ENCODE assay signal across 14 cellular contexts in the genomic region with DNA sequence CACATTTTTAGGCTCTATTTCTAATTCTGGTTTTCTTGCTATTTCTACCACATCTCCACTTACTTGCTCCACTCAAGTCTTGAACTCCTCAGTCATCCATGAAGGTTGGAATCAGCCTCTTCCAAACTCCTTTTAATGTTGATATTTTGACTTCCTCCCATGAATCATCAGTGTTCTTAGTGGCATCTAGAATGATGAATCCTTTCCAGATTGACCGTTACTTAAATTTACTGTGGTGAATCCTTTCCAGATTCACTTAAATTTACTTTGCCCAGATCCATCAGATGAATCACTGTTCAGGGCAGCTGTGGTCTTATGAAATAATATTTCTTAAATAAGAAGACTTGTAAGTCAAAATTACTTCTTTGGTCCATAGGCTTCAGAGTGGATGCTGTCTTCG. TPM values are rescaled to one million over a fixed set of nuclear protein-coding genes. Genes with fewer than 3 reads are reported as not detected.
DNase-seq lines count a peak whose midpoint lies in the region; ATAC-seq and TF ChIP-seq lines count a peak whose summit lies in the region.
"Had no signal": no experiment of that assay in that cellular context is flagged by ENCODE, and none has a peak within 500 bp of the region (broad histone marks: within the 10 kb centered on the region; RNA-seq: fewer than 3 reads in every experiment).

No MANE protein-coding gene starts in this region.

- no peaks in the 10 kb centered on the region for H3K4me1 ChIP-seq in endodermal cell (ENCODE audit: control insufficient read depth, insufficient read depth, low read length)
- H3K4me1 ChIP-seq in osteoblast (ENCODE audit: insufficient read depth, low read length), result peaks cover 39% of the 10 kb centered on the region

- H3K27me3 Mint-ChIP-seq in activated CD4-positive, alpha-beta T cell treated with anti-CD3 and anti-CD28 coated beads for 36 hours, result no peaks in the 10 kb centered on the region
- no peaks in the 10 kb centered on the region for H3K27me3 Mint-ChIP-seq in endodermal cell (ENCODE audit: insufficient read depth)
- H3K27me3 Mint-ChIP-seq: activated B cell treated with CpG ODN at 0.5 μM for 24 hours; activated naive CD8-positive, alpha-beta T cell treated with anti-CD3 and anti-CD28 coated beads, Interleukin-2, amount 10 ng/mL, durations not matched to agents 7 days and 5 days had no signal

- H3K36me3 ChIP-seq in endodermal cell (ENCODE audit: control insufficient read depth, insufficient read depth, low read length) (peaks cover 93% of the 10 kb centered on the region), osteoblast (ENCODE audit: insufficient read depth, low read length) (peaks cover 89% of the 10 kb centered on the region)

- CTCF ChIA-PET in activated CD4-positive, alpha-beta T cell treated with anti-CD3 and anti-CD28 coated beads for 36 hours (lab: Charles Lee), result interaction anchor here (1.3 kb wide), 1 partner anchor 80 kb away, joined by 3 read pairs; no protein-coding TSS in a partner anchor

- peaks cover 76% of the 10 kb centered on the region for H3K36me3 Mint-ChIP-seq in activated CD4-positive, alpha-beta T cell treated with anti-CD3 and anti-CD28 coated beads for 36 hours (ENCODE audit: low read depth)
- H3K36me3 Mint-ChIP-seq in endodermal cell (ENCODE audit: low read depth), result peaks cover 84% of the 10 kb centered on the region

- POLR2A ChIA-PET in activated CD4-positive, alpha-beta T cell treated with anti-CD3 and anti-CD28 coated beads for 36 hours (lab: Charles Lee), result no interaction called here

- peaks cover 32% of the 10 kb centered on the region for H3K4me1 Mint-ChIP-seq in activated CD4-positive, alpha-beta T cell treated with anti-CD3 and anti-CD28 coated beads for 36 hours
- peaks cover 11% of the 10 kb centered on the region for H3K4me1 Mint-ChIP-seq in endodermal cell

- no peak overlapping the region for H3K4me2 ChIP-seq in osteoblast (ENCODE audit: insufficient read depth, low read length)

- no peak overlapping the region for H3K4me3 Mint-ChIP-seq in activated CD4-positive, alpha-beta T cell treated with anti-CD3 and anti-CD28 coated beads for 36 hours
- no peak overlapping the region for H3K4me3 Mint-ChIP-seq in endodermal cell
- H3K4me3 Mint-ChIP-seq: activated B cell treated with CpG ODN at 0.5 μM for 24 hours; activated naive CD8-positive, alpha-beta T cell treated with anti-CD3 and anti-CD28 coated beads, Interleukin-2, amount 10 ng/mL, durations not matched to agents 7 days and 5 days had no signal

- H3K9me3 Mint-ChIP-seq in activated CD4-positive, alpha-beta T cell treated with anti-CD3 and anti-CD28 coated beads for 36 hours (ENCODE audit: low read depth), result no peaks in the 10 kb centered on the region
- H3K9me3 Mint-ChIP-seq in endodermal cell, result peaks cover 14% of the 10 kb centered on the region
- H3K9me3 Mint-ChIP-seq: activated B cell treated with CpG ODN at 0.5 μM for 24 hours; activated naive CD8-positive, alpha-beta T cell treated with anti-CD3 and anti-CD28 coated beads, Interleukin-2, amount 10 ng/mL, durations not matched to agents 7 days and 5 days had no signal

- no peak overlapping the region for H3K9ac ChIP-seq in endodermal cell (ENCODE audit: extremely low read depth, low read length, poor library complexity, severe bottlenecking)

- H4K20me1 ChIP-seq in osteoblast (ENCODE audit: insufficient read depth, low read length), result peaks cover 62% of the 10 kb centered on the region

- H3K27me3 ChIP-seq in endodermal cell (ENCODE audit: control insufficient read depth, insufficient read depth, low read length, poor library complexity, severe bottlenecking) (no peaks in the 10 kb centered on the region), osteoblast (ENCODE audit: insufficient read depth, low read length) (no peaks in the 10 kb centered on the region)
- H3K27me3 ChIP-seq: left lung had no signal

- no peak overlapping the region for H2AFZ ChIP-seq in osteoblast (ENCODE audit: low read length)

- H3K9me3 ChIP-seq in endodermal cell (ENCODE audit: control insufficient read depth, low read length), result peaks cover 35% of the 10 kb centered on the region
- no peaks in the 10 kb centered on the region for H3K9me3 ChIP-seq in osteoblast (ENCODE audit: low read depth, low read length)
- H3K9me3 ChIP-seq: left lung had no signal

- DNase-seq in activated CD4-positive, alpha-beta T cell treated with anti-CD3 and anti-CD28 coated beads for 36 hours, result no peak
- DNase-seq in activated CD4-positive, alpha-beta T cell treated with anti-CD3 and anti-CD28 coated beads for 48 hours, result no peak
- DNase-seq in RPMI7951 (ENCODE audit: low read depth) (peak; percentile 74), endodermal cell (no peak), osteoblast (ENCODE audit: insufficient read length, low spot score, missing footprints) (no peak), OCI-M2 (lab: John Stamatoyannopoulos, UW; ENCODE audit: unreplicated experiment) (no peak), NCI-H2171 treated with DMSO at 0.1 percent for 48 hours (lab: John Stamatoyannopoulos, UW) (no peak)
- DNase-seq: activated B cell treated with CpG ODN at 0.5 μM for 24 hours; activated naive CD8-positive, alpha-beta T cell treated with anti-CD3 and anti-CD28 coated beads, Interleukin-2, amount 10 ng/mL, durations not matched to agents 7 days and 5 days; left lung; NCI-H2029 treated with DMSO at 0.1 percent for 48 hours had no signal

- peaks cover 76% of the 10 kb centered on the region for H3K79me2 ChIP-seq in osteoblast (ENCODE audit: insufficient read depth, low read length)

- ATAC-seq in activated CD4-positive, alpha-beta T cell treated with anti-CD3 and anti-CD28 coated beads for 36 hours, result no peak
- ATAC-seq in GM19324 (IDR thresholded peaks at IDR 0.05; ENCODE audit: low FRiP score, unreplicated experiment), result no peak
- ATAC-seq: left lung had no signal

- intact Hi-C loops in activated CD4-positive, alpha-beta T cell treated with anti-CD3 and anti-CD28 coated beads for 36 hours (cut with DNase I, micrococcal nuclease), result no loop called here

- H3K27ac ChIP-seq in endodermal cell (ENCODE audit: low read depth, low read length) (no peak overlapping the region), osteoblast (ENCODE audit: low read depth, low read length) (peak overlapping the region; percentile 36)
- H3K27ac ChIP-seq: 22Rv1, coronary artery, left lung had no signal

- 98 to 100% methylated on average over 1 to 2 of the region's 2 CpGs for WGBS in endodermal cell (ENCODE audit: insufficient coverage in 1 of 2, insufficient read length in 1 of 2), 2 experiments

- H3K4me3 ChIP-seq in endodermal cell (ENCODE audit: low read length) (peak overlapping the region; percentile 8), osteoblast (ENCODE audit: insufficient read depth, low read length) (no peak overlapping the region)
- H3K4me3 ChIP-seq: coronary artery, left lung had no signal

- no peak for TF ChIP-seq CTCF in endodermal cell (conservative IDR thresholded peaks at IDR 0.05)
- no peak for TF ChIP-seq CTCF in osteoblast (IDR thresholded peaks at IDR 0.05; ENCODE audit: extremely low read depth, low read depth, low read length)

- peak overlapping the region; percentile 22 for H3K27ac Mint-ChIP-seq in activated CD4-positive, alpha-beta T cell treated with anti-CD3 and anti-CD28 coated beads for 36 hours
- no peak overlapping the region for H3K27ac Mint-ChIP-seq in endodermal cell
- H3K27ac Mint-ChIP-seq: activated B cell treated with CpG ODN at 0.5 μM for 24 hours; activated naive CD8-positive, alpha-beta T cell treated with anti-CD3 and anti-CD28 coated beads, Interleukin-2, amount 10 ng/mL, durations not matched to agents 7 days and 5 days had no signal

RNA-seq across cellular contexts. Expression of a gene that starts 32.4 kb away (rescaled TPM):
- total RNA-seq in activated CD4-positive, alpha-beta T cell treated with anti-CD3 and anti-CD28 coated beads for 36 hours, result 100 to 1,000 TPM; 180 to 186 TPM
- 250 and 286 TPM in 2 replicates for total RNA-seq in RPMI7951 (2014; rRNA removed; shearing (Covaris generic))
- total RNA-seq in endodermal cell, result 100 to 1,000 TPM; 342 to 393 TPM
- polyA plus RNA-seq in endodermal cell (2013, experiment 1 of 2), result 181 TPM
- 173 TPM for polyA plus RNA-seq in endodermal cell (2013, experiment 2 of 2)
- total RNA-seq in osteoblast, result 502 and 518 TPM in 2 replicates

RNA-seq across cellular contexts. Expression of a gene that starts 55.1 kb away (rescaled TPM):
- total RNA-seq in activated CD4-positive, alpha-beta T cell treated with anti-CD3 and anti-CD28 coated beads for 36 hours, result 10 to 100 TPM; 41.7 to 54.7 TPM
- total RNA-seq in RPMI7951 (2014; rRNA removed; shearing (Covaris generic)), result 19.1 and 30.6 TPM in 2 replicates
- total RNA-seq in endodermal cell (10 to 100 TPM; 21.6 to 23.6 TPM), osteoblast (8.0 and 14.7 TPM in 2 replicates)
- 27.0 TPM for polyA plus RNA-seq in endodermal cell (2013, experiment 1 of 2)
- 21.5 TPM for polyA plus RNA-seq in endodermal cell (2013, experiment 2 of 2)

RNA-seq across cellular contexts. Expression of a gene that starts 55.3 kb away (rescaled TPM):
- total RNA-seq in activated CD4-positive, alpha-beta T cell treated with anti-CD3 and anti-CD28 coated beads for 36 hours, result 100 to 1,000 TPM; 378 to 402 TPM
- 211 and 212 TPM in 2 replicates for total RNA-seq in RPMI7951 (2014; rRNA removed; shearing (Covaris generic))
- 10 to 100 TPM; 67.9 to 69.9 TPM for total RNA-seq in endodermal cell
- 64.7 TPM for polyA plus RNA-seq in endodermal cell (2013, experiment 1 of 2)
- 62.2 TPM for polyA plus RNA-seq in endodermal cell (2013, experiment 2 of 2)
- total RNA-seq in osteoblast, result 415 and 445 TPM in 2 replicates
